Comparison of ENCODE assay signal across 8 cellular contexts in the genomic region with DNA sequence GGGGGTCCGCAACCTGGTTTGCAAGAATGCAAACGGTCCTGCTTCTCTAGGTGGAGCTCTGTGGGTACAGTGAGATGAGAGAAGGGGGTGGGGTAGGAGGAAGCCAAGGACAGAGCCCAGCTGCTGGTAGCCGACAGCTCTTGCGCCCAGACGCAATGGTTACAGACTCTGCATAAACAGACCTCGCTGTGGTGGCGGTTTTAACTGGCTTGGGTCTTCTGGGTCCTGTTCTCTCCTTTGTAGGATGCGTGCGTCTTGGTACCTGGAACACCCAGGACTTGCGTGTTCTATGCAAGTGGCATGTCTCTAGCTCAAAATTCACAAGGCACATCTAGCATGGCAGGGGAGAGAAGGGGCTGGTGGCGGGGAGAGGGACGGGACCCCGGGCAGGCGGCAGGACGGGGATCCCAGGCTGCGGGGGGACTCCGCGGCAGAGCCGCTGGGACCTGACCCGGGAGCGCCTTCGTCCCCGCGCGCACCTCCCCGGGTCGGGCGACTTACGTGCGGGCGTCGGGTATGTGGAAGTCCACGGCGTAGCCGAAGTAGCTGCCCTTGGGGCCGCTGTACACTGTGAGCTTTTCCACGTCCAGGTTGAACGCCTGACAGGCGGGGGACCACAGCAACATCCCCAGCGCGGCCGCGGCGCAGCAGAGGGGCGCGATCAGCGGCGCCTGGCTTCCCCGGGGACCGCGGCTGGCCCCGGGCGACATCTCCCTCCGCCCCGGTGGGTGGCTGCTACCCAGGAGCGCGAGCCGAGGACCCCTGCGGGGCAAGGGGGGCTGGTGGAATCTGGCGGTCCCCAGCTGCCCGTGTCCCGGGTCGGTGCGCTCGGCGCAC. TPM values are rescaled to one million over a fixed set of nuclear protein-coding genes. Genes with fewer than 3 reads are reported as not detected.
A peak's percentile ranks its signal among the peaks of the same experiment; 100 is the strongest.
DNase-seq lines count a peak whose midpoint lies in the region; ATAC-seq and TF ChIP-seq lines count a peak whose summit lies in the region.

No MANE protein-coding gene starts in this region.

- intact Hi-C loops in Right ventricle myocardium superior (cut with DNase I), result loop anchor here (5.0 to 10.0 kb wide), 2 partner anchors 134 to 287 kb away; no protein-coding TSS in a partner anchor

- no peaks in the 10 kb centered on the region for H3K36me3 ChIP-seq in BE2C
- H3K36me3 ChIP-seq in Peyer's patch, result no peaks in the 10 kb centered on the region

- ATAC-seq in Right ventricle myocardium superior (ENCODE audit: poor library complexity) (peak; percentile 73), omental fat pad (ENCODE audit: low FRiP score) (peak; percentile 37), GM21825 (IDR thresholded peaks at IDR 0.05; ENCODE audit: unreplicated experiment) (no peak), GM19328 (IDR thresholded peaks at IDR 0.05; ENCODE audit: unreplicated experiment) (no peak)

- no peaks in the 10 kb centered on the region for H3K4me1 ChIP-seq in BE2C
- no peaks in the 10 kb centered on the region for H3K4me1 ChIP-seq in Peyer's patch

- peak overlapping the region; percentile 52 to 65 (median 58) for H3K27ac ChIP-seq in Peyer's patch

- H3K4me3 ChIP-seq in BE2C (ENCODE audit: low read depth, low read length) (peak overlapping the region; percentile 14; the same call in 1 of the 2 replicates), Peyer's patch (peak overlapping the region; percentile 30 to 57 (median 45))

- DNase-seq in BE2C (peak; percentile 6), Peyer's patch (no peak), Right ventricle myocardium superior (peak; percentile 35), omental fat pad (ENCODE audit: low spot score) (no peak), hypothalamus (lab: John Stamatoyannopoulos, UW) (no peak)
- DNase-seq in activated CD4-positive, CD25-positive, alpha-beta regulatory T cell (lab: John Stamatoyannopoulos, UW), result no peak

- H3K9me3 ChIP-seq in BE2C (no peaks in the 10 kb centered on the region), Peyer's patch (no peaks in the 10 kb centered on the region)

- TF ChIP-seq CTCF in BE2C (IDR thresholded peaks at IDR 0.05; ENCODE audit: low read depth, low read length) (no peak), Peyer's patch (IDR thresholded peaks at IDR 0.05) (no peak), omental fat pad (IDR thresholded peaks at IDR 0.05) (no peak)

- H3K27me3 ChIP-seq in BE2C (peaks cover 72% of the 10 kb centered on the region), Peyer's patch (peaks cover 0 to 4% of the 10 kb centered on the region in 2 donors)

- TF ChIP-seq POLR2A in Peyer's patch (IDR thresholded peaks at IDR 0.05), result no peak

RNA-seq across cellular contexts. Expression of a gene that starts 0.4 kb away (rescaled TPM):
- not detected for polyA plus RNA-seq in BE2C (2012; ENCODE audit: insufficient read depth, insufficient read length, low read depth)
- 10 to 100 TPM in 1 of 4 donors, 1 to 10 TPM in 3; 2.4 to 13.2 (median 3.9) TPM for total RNA-seq in Peyer's patch
- total RNA-seq in Right ventricle myocardium superior, result 1.1 TPM
- total RNA-seq in omental fat pad, result 10 to 100 TPM in 1 of 4 donors, 1 to 10 TPM in 3; 1.1 to 13.9 (median 2.2) TPM

Comparison
In these comparisons a context has a peak if more than half of its experiments do, and no peak if none do; other contexts are left out.
1. DNase-seq: peak in BE2C (single experiment) and Right ventricle myocardium superior (single experiment); none in Peyer's patch (0 of 3), omental fat pad (single experiment), hypothalamus (0 of 51) and activated CD4-positive, CD25-positive, alpha-beta regulatory T cell (0 of 4).
2. ATAC-seq: peak in Right ventricle myocardium superior (single experiment) and omental fat pad (single experiment); none in GM21825 (single experiment) and GM19328 (single experiment).